32 cellular contexts compared by ENCODE assay signal in the genomic region with DNA sequence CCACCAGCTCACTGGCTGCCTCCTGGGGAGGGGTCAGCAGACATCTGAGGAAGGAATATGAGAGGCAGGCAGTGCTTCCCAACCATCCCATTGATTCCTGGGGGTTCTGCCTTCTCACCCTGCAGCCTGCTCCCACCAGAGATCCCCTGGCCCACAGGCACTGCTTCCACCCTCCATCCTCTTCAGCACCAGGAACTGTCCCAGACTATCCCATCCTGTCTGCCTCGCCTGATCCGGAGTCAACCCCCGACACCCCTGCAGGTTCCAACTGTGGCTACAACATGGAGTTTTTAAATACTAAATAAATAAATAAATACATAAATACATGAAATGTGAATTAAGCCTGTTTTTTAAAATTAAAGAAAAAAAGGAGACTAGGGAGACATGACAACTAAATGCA. TPM values are rescaled to one million over a fixed set of nuclear protein-coding genes. Genes with fewer than 3 reads are reported as not detected.
"Had no signal": no experiment of that assay in that cellular context is flagged by ENCODE, and none has a peak within 500 bp of the region (broad histone marks: within the 10 kb centered on the region; RNA-seq: fewer than 3 reads in every experiment).

No MANE protein-coding gene starts in this region.

- H3K4me3 Mint-ChIP-seq: activated CD4-positive, alpha-beta memory T cell treated with anti-CD3 and anti-CD28 coated beads, Interleukin-2, amount 10 ng/mL, durations not matched to agents 7 days and 5 days; activated CD8-positive, alpha-beta memory T cell treated with anti-CD3 and anti-CD28 coated beads, Interleukin-2, amount 10 ng/mL, durations not matched to agents 7 days and 5 days; activated naive CD8-positive, alpha-beta T cell treated with anti-CD3 and anti-CD28 coated beads for 36 hours had no signal

- H3K27ac ChIP-seq: ascending aorta, cardiac muscle cell, Peyer's patch, SJSA1, WERI-Rb-1 had no signal

- H3K36me3 ChIP-seq: ascending aorta, cardiac muscle cell, Peyer's patch, SJSA1, WERI-Rb-1 had no signal

- H3K4me3 ChIP-seq: ascending aorta, cardiac muscle cell, Peyer's patch, SJSA1 had no signal

- DNase-seq: activated CD4-positive, alpha-beta memory T cell treated with anti-CD3 and anti-CD28 coated beads, Interleukin-2, amount 10 ng/mL, durations not matched to agents 7 days and 5 days; activated CD4-positive, alpha-beta T cell treated with anti-CD3 and anti-CD28 coated beads for 1 hour; activated CD4-positive, alpha-beta T cell treated with anti-CD3 and anti-CD28 coated beads for 48 hours; activated CD4-positive, CD25-positive, alpha-beta regulatory T cell; activated CD8-positive, alpha-beta memory T cell treated with anti-CD3 and anti-CD28 coated beads for 24 hours; activated CD8-positive, alpha-beta memory T cell treated with anti-CD3 and anti-CD28 coated beads, Interleukin-2, amount 10 ng/mL, durations not matched to agents 7 days and 5 days; activated CD8-positive, alpha-beta memory T cell treated with anti-CD3 and anti-CD28 coated beads, Interleukin-2, amount 50 U/mL, for 48 hours; activated effector memory CD4-positive, alpha-beta T cell treated with Interleukin-2 at 50 U/mL for 16 hours; activated naive CD4-positive, alpha-beta T cell; activated naive CD4-positive, alpha-beta T cell treated with anti-CD3 and anti-CD28 coated beads, Interleukin-2, amount 50 U/mL, for 16 hours; activated naive CD8-positive, alpha-beta T cell treated with anti-CD3 and anti-CD28 coated beads for 36 hours; activated T-cell treated with anti-CD3 and anti-CD28 coated beads, Interleukin-2, amount 50 U/mL, for 48 hours; amniotic stem cell; Karpas-422; NCI-H1105; NCI-H1417 treated with DMSO at 0.1 percent for 48 hours; NCI-H1694 treated with DMSO at 0.1 percent for 48 hours; NCI-H2029; NCI-H345; NCI-H524 treated with DMSO at 0.1 percent for 48 hours; Peyer's patch; RPMI8226; SHP77 treated with DMSO at 0.1 percent for 48 hours; SW 1271; T-helper 1 cell; T-helper 2 cell; T-helper 9 cell; WERI-Rb-1 had no signal

- H3K27me3 Mint-ChIP-seq: activated naive CD8-positive, alpha-beta T cell treated with anti-CD3 and anti-CD28 coated beads for 36 hours had no signal

- H3K9me3 Mint-ChIP-seq: activated CD4-positive, alpha-beta memory T cell treated with anti-CD3 and anti-CD28 coated beads, Interleukin-2, amount 10 ng/mL, durations not matched to agents 7 days and 5 days; activated naive CD8-positive, alpha-beta T cell treated with anti-CD3 and anti-CD28 coated beads for 36 hours had no signal

- H3K4me1 Mint-ChIP-seq: activated CD4-positive, alpha-beta memory T cell treated with anti-CD3 and anti-CD28 coated beads, Interleukin-2, amount 10 ng/mL, durations not matched to agents 7 days and 5 days had no signal

- H3K27me3 ChIP-seq: ascending aorta, cardiac muscle cell, Peyer's patch had no signal

- H3K4me1 ChIP-seq: ascending aorta, Peyer's patch, SJSA1 had no signal

- H3K9me3 ChIP-seq: ascending aorta, Peyer's patch, SJSA1 had no signal

- H3K27ac Mint-ChIP-seq: activated CD4-positive, alpha-beta memory T cell treated with anti-CD3 and anti-CD28 coated beads, Interleukin-2, amount 10 ng/mL, durations not matched to agents 7 days and 5 days; activated CD8-positive, alpha-beta memory T cell treated with anti-CD3 and anti-CD28 coated beads, Interleukin-2, amount 10 ng/mL, durations not matched to agents 7 days and 5 days; activated naive CD8-positive, alpha-beta T cell treated with anti-CD3 and anti-CD28 coated beads for 36 hours had no signal

- ATAC-seq: activated CD8-positive, alpha-beta memory T cell treated with anti-CD3 and anti-CD28 coated beads, Interleukin-2, amount 10 ng/mL, durations not matched to agents 7 days and 5 days had no signal

- H3K36me3 Mint-ChIP-seq: activated CD8-positive, alpha-beta memory T cell treated with anti-CD3 and anti-CD28 coated beads, Interleukin-2, amount 10 ng/mL, durations not matched to agents 7 days and 5 days; activated naive CD8-positive, alpha-beta T cell treated with anti-CD3 and anti-CD28 coated beads for 36 hours had no signal

RNA-seq across cellular contexts. Expression of gene CACNA2D2, which starts 43.6 kb away (rescaled TPM):
- total RNA-seq: MCF 10A, SJSA1 had no signal
